In genomic region chr20:34111057-34111711, GRCh38 we compare ENCODE assay signal across 1 cellular context.
A peak's percentile ranks its signal among the peaks of the same experiment; 100 is the strongest.
TF ChIP-seq lines count a peak whose summit lies in the region.

No MANE protein-coding gene starts in this region.

TF ChIP-seq in HepG2, 621 proteins besides CTCF, POLR2A, EP300 and RAD21 (continued from another document and continues in another):
- TF ChIP-seq HINFP (CRISPR knock-in tag; IDR thresholded peaks at IDR 0.05; ENCODE audit: low read depth) = no peak
- TF ChIP-seq HOXA9 (CRISPR knock-in tag; IDR thresholded peaks at IDR 0.05; ENCODE audit: borderline replicate concordance) = 0 out of 2 replicates have a peak, but pooled peaks have one; percentile 1
- no peak for TF ChIP-seq EZH2 (conservative IDR thresholded peaks at IDR 0.05; ENCODE audit: low read depth, low read length)
- 0 out of 2 replicates have a peak, but pooled peaks have one; percentile 17 for TF ChIP-seq ZNF569 (CRISPR knock-in tag; IDR thresholded peaks at IDR 0.05; ENCODE audit: borderline replicate concordance)
- 0 out of 2 replicates have a peak, but pooled peaks have one; percentile 15 for TF ChIP-seq ZNF317 (CRISPR knock-in tag; IDR thresholded peaks at IDR 0.05)
- no peak for TF ChIP-seq ZNF598 (CRISPR knock-in tag; IDR thresholded peaks at IDR 0.05; ENCODE audit: borderline replicate concordance)
- no peak for TF ChIP-seq ZNF264 (CRISPR knock-in tag; IDR thresholded peaks at IDR 0.05)
- peak; percentile 86 for TF ChIP-seq CEBPG (CRISPR knock-in tag; IDR thresholded peaks at IDR 0.05)
- TF ChIP-seq TARDBP (CRISPR knock-in tag; IDR thresholded peaks at IDR 0.05) = no peak
- TF ChIP-seq FOXK1 (CRISPR knock-in tag; IDR thresholded peaks at IDR 0.05; ENCODE audit: borderline replicate concordance, low read depth) = no peak
- TF ChIP-seq GZF1 (CRISPR knock-in tag; IDR thresholded peaks at IDR 0.05) = peak; percentile 52; the same call in 1 of the 2 replicates
- peak; percentile 15; the same call in 1 of the 2 replicates for TF ChIP-seq RFX5 (IDR thresholded peaks at IDR 0.05; ENCODE audit: low read depth, low read length)
- 0 out of 2 replicates have a peak, but pooled peaks have one; percentile 12 for TF ChIP-seq FOXJ3 (CRISPR knock-in tag; IDR thresholded peaks at IDR 0.05; ENCODE audit: borderline replicate concordance)
- no peak for TF ChIP-seq TCF12 (IDR thresholded peaks at IDR 0.05)
- no peak for TF ChIP-seq TCF12 (CRISPR knock-in tag; IDR thresholded peaks at IDR 0.05)
- TF ChIP-seq ZNF430 (CRISPR knock-in tag; IDR thresholded peaks at IDR 0.05) = no peak
- TF ChIP-seq MAFF (IDR thresholded peaks at IDR 0.05; ENCODE audit: low read depth, low read length) = no peak
- TF ChIP-seq HDAC2 (CRISPR knock-in tag; IDR thresholded peaks at IDR 0.05) = no peak; the same call in 1 of the 2 replicates
- TF ChIP-seq CEBPB (IDR thresholded peaks at IDR 0.05; ENCODE audit: borderline replicate concordance, low read depth, low read length) = peak; percentile 84
- TF ChIP-seq POLR2AphosphoS5 (IDR thresholded peaks at IDR 0.05; ENCODE audit: low read depth, low read length) = no peak
- no peak for TF ChIP-seq ZNF18 (CRISPR knock-in tag; IDR thresholded peaks at IDR 0.05; ENCODE audit: insufficient replicate concordance)
- no peak for TF ChIP-seq KLF16 (CRISPR knock-in tag; IDR thresholded peaks at IDR 0.05)
- no peak for TF ChIP-seq CHCHD3 (CRISPR knock-in tag; IDR thresholded peaks at IDR 0.05)
- TF ChIP-seq SOX13 (IDR thresholded peaks at IDR 0.05) = no peak
- TF ChIP-seq SOX13 (CRISPR knock-in tag; conservative IDR thresholded peaks at IDR 0.05 in 1 of 2, IDR thresholded peaks at IDR 0.05 in 1 of 2) = 0 out of 4 replicates have a peak, but pooled peaks of 1 of the 2 experiments have one; percentile 1
- TF ChIP-seq ATF1 (CRISPR knock-in tag; IDR thresholded peaks at IDR 0.05) = no peak
- TF ChIP-seq NFYC (CRISPR knock-in tag; IDR thresholded peaks at IDR 0.05) = 0 out of 2 replicates have a peak, but pooled peaks have one; percentile 8
- TF ChIP-seq POLR2AphosphoS2 (IDR thresholded peaks at IDR 0.05; ENCODE audit: low read depth, low read length) = 0 out of 2 replicates have a peak, but pooled peaks have one; percentile 33
- TF ChIP-seq PLSCR1 (CRISPR knock-in tag; IDR thresholded peaks at IDR 0.05; ENCODE audit: borderline replicate concordance) = no peak
- no peak for TF ChIP-seq HNF4G (IDR thresholded peaks at IDR 0.05; ENCODE audit: borderline replicate concordance, low read depth, low read length)
- TF ChIP-seq HNF4G (CRISPR knock-in tag; IDR thresholded peaks at IDR 0.05; ENCODE audit: borderline replicate concordance, low read depth) = peak; percentile 10; the same call in 1 of the 2 replicates
- TF ChIP-seq SALL2 (CRISPR knock-in tag; IDR thresholded peaks at IDR 0.05) = no peak
- TF ChIP-seq DMTF1 (CRISPR knock-in tag; IDR thresholded peaks at IDR 0.05) = no peak
- no peak for TF ChIP-seq ZNF577 (CRISPR knock-in tag; IDR thresholded peaks at IDR 0.05; ENCODE audit: borderline replicate concordance, low read depth)
- 0 out of 2 replicates have a peak, but pooled peaks have one; percentile 6 for TF ChIP-seq ATF2 (CRISPR knock-in tag; IDR thresholded peaks at IDR 0.05)
- TF ChIP-seq ZSCAN12 (CRISPR knock-in tag; IDR thresholded peaks at IDR 0.05) = peak; percentile 65; the same call in 1 of the 2 replicates
- 0 out of 2 replicates have a peak, but pooled peaks have one; percentile 4 for TF ChIP-seq ZBTB2 (CRISPR knock-in tag; IDR thresholded peaks at IDR 0.05; ENCODE audit: low read depth)
- no peak; the same call in 1 of the 2 replicates for TF ChIP-seq ZFP90 (CRISPR knock-in tag; IDR thresholded peaks at IDR 0.05; ENCODE audit: borderline replicate concordance)
- 0 out of 2 replicates have a peak, but pooled peaks have one; percentile 17 for TF ChIP-seq SIN3B (IDR thresholded peaks at IDR 0.05; ENCODE audit: low read length)
- TF ChIP-seq YEATS2 (CRISPR knock-in tag; IDR thresholded peaks at IDR 0.05; ENCODE audit: borderline replicate concordance) = no peak
- no peak for TF ChIP-seq NFKBIZ (CRISPR knock-in tag; IDR thresholded peaks at IDR 0.05)
- TF ChIP-seq ZIK1 (CRISPR knock-in tag; IDR thresholded peaks at IDR 0.05; ENCODE audit: borderline replicate concordance, low read depth) = no peak
- 0 out of 2 replicates have a peak, but pooled peaks have one; percentile 21 for TF ChIP-seq ZNF260 (CRISPR knock-in tag; IDR thresholded peaks at IDR 0.05; ENCODE audit: borderline replicate concordance, low read depth)
- TF ChIP-seq TEF (CRISPR knock-in tag; IDR thresholded peaks at IDR 0.05) = no peak
- TF ChIP-seq HNF1B (CRISPR knock-in tag; IDR thresholded peaks at IDR 0.05) = 0 out of 2 replicates have a peak, but pooled peaks have one; percentile 23
- no peak for TF ChIP-seq ERF (CRISPR knock-in tag; IDR thresholded peaks at IDR 0.05)
- TF ChIP-seq ZBTB7A (CRISPR knock-in tag; IDR thresholded peaks at IDR 0.05) = no peak
- TF ChIP-seq NFE2L2 (IDR thresholded peaks at IDR 0.05; ENCODE audit: low read length) = 0 out of 2 replicates have a peak, but pooled peaks have one; percentile 3
- no peak for TF ChIP-seq ZFP36L2 (CRISPR knock-in tag; IDR thresholded peaks at IDR 0.05)
- TF ChIP-seq PLRG1 (conservative IDR thresholded peaks at IDR 0.05) = no peak
- TF ChIP-seq SKI (IDR thresholded peaks at IDR 0.05; ENCODE audit: partially characterized antibody) = no peak
- TF ChIP-seq ZNF256 (CRISPR knock-in tag; conservative IDR thresholded peaks at IDR 0.05) = no peak
- peak; percentile 64; the same call in 1 of the 2 replicates for TF ChIP-seq ZNF280D (CRISPR knock-in tag; IDR thresholded peaks at IDR 0.05)
- 0 out of 2 replicates have a peak, but pooled peaks have one; percentile 3 for TF ChIP-seq MTERF4 (CRISPR knock-in tag; IDR thresholded peaks at IDR 0.05)
- TF ChIP-seq SETDB1 (CRISPR knock-in tag; IDR thresholded peaks at IDR 0.05; ENCODE audit: borderline replicate concordance) = no peak
